In genomic region chr3:11637901-11638668, GRCh38 we compare ENCODE assay signal across 8 cellular contexts. TPM values are rescaled to one million over a fixed set of nuclear protein-coding genes. Genes with fewer than 3 reads are reported as not detected.
DNase-seq lines count a peak whose midpoint lies in the region; ATAC-seq and TF ChIP-seq lines count a peak whose summit lies in the region.

No MANE protein-coding gene starts in this region.

- H3K27ac Mint-ChIP-seq in endothelial cell (ENCODE audit: unreplicated experiment), result peak overlapping the region; percentile 98

- no peak overlapping the region for H2BK12ac ChIP-seq in neuronal stem cell (ENCODE audit: low read length)

- H3K9me2 ChIP-seq in OCI-LY7 (ENCODE audit: insufficient read depth, low read length), result no peaks in the 10 kb centered on the region

- H3K9me3 ChIP-seq in OCI-LY7 (ENCODE audit: low read length) (no peaks in the 10 kb centered on the region), neuronal stem cell (replicated peaks in 1 of 2; ENCODE audit: control insufficient read depth in 2 of 2, insufficient read depth in 1 of 2, low read depth in 1 of 2, low read length in 2 of 2) (no peaks in the 10 kb centered on the region)

- no peak overlapping the region for H2BK120ac ChIP-seq in neuronal stem cell (ENCODE audit: low read depth, low read length)

- no peak overlapping the region for H2BK15ac ChIP-seq in neuronal stem cell (ENCODE audit: low read length)

- peaks cover 47% of the 10 kb centered on the region for H4K20me1 ChIP-seq in OCI-LY7 (ENCODE audit: insufficient read depth, low read length)

- H3K18ac ChIP-seq in neuronal stem cell (ENCODE audit: low read length), result no peak overlapping the region

- no CpG with 5 or more reads among the region's 13 CpGs for WGBS in neuronal stem cell (ENCODE audit: extremely low coverage in 2 of 2, insufficient read length in 2 of 2, insufficient replicate concordance in 1 of 2), 2 donors

- no peak overlapping the region for H3K14ac ChIP-seq in neuronal stem cell (ENCODE audit: low read length)

- H3K36me3 ChIP-seq in BJ (ENCODE audit: control insufficient read depth, insufficient read depth, low read length) (0 out of 2 replicates have a peak, but pooled peaks cover 2% of the 10 kb centered on the region), OCI-LY7 (ENCODE audit: insufficient read depth, low read length) (peaks cover 4% of the 10 kb centered on the region; the same call in 1 of the 2 replicates), neuronal stem cell (replicated peaks in 1 of 2; ENCODE audit: control insufficient read depth in 2 of 2, insufficient read depth in 2 of 2, low read length in 2 of 2) (peaks cover 0 to 29% of the 10 kb centered on the region in 2 donors)

- H3K4me1 Mint-ChIP-seq in endothelial cell (ENCODE audit: unreplicated experiment), result peaks cover 90% of the 10 kb centered on the region

- no peak overlapping the region for H3K9ac ChIP-seq in neuronal stem cell (ENCODE audit: low read depth, low read length, poor library complexity)

- peak overlapping the region; percentile 65 for H3K4me3 Mint-ChIP-seq in endothelial cell (ENCODE audit: unreplicated experiment)

- no peak overlapping the region for H4K91ac ChIP-seq in neuronal stem cell (ENCODE audit: low read depth, low read length, poor library complexity)

- no peak overlapping the region for H4K8ac ChIP-seq in neuronal stem cell (ENCODE audit: low read depth, low read length)

- no peak overlapping the region for H3K27ac ChIP-seq in OCI-LY7 (ENCODE audit: low read depth, low read length, poor library complexity, severe bottlenecking)
- no peak overlapping the region for H3K27ac ChIP-seq in neuronal stem cell (replicated peaks; ENCODE audit: low read length)

- intact Hi-C loops in OCI-LY7 (cut with micrococcal nuclease; ENCODE audit: unreplicated experiment), result no loop called here

- no peak overlapping the region for H2BK5ac ChIP-seq in neuronal stem cell (ENCODE audit: low read length)

- peaks cover 5% of the 10 kb centered on the region for H3K79me1 ChIP-seq in neuronal stem cell (ENCODE audit: low read depth, low read length)

- DNase-seq in BJ (ENCODE audit: low read depth) (peak; percentile 94), OCI-LY7 (ENCODE audit: low spot score) (no peak), endothelial cell (ENCODE audit: low spot score) (no peak), neuronal stem cell (ENCODE audit: low spot score) (no peak), GDM1 (lab: John Stamatoyannopoulos, UW) (no peak), left lobe of liver (ENCODE audit: low spot score) (no peak), GM20000 (ENCODE audit: low spot score) (no peak)

- H3K4me2 ChIP-seq in OCI-LY7 (ENCODE audit: low read length), result peak overlapping the region; percentile 39; the same call in 1 of the 2 replicates
- H3K4me2 ChIP-seq in neuronal stem cell (ENCODE audit: insufficient read depth, low read length, poor library complexity, severe bottlenecking), result peak overlapping the region; percentile 19

- H3K9me3 Mint-ChIP-seq in endothelial cell (ENCODE audit: unreplicated experiment), result no peaks in the 10 kb centered on the region

- TF ChIP-seq CTCF in BJ (IDR thresholded peaks at IDR 0.05; ENCODE audit: insufficient read depth, low read depth, low read length) (no peak), OCI-LY7 (conservative IDR thresholded peaks at IDR 0.05; ENCODE audit: low read length) (no peak), endothelial cell (IDR thresholded peaks at IDR 0.05; ENCODE audit: unreplicated experiment) (no peak), GM20000 (IDR thresholded peaks at IDR 0.05; ENCODE audit: extremely low read depth, missing control alignments) (no peak)

- CTCF ChIA-PET in BJ (lab: Yijun Ruan, JAX), result interaction anchor here (0.8 to 1.8 kb wide), 4 partner anchors 22 to 259 kb away, joined by 3 to 6 read pairs (median 4); no protein-coding TSS in a partner anchor
- CTCF ChIA-PET in OCI-LY7 (lab: Charles Lee; ENCODE audit: unreplicated experiment), result no interaction called here

- ATAC-seq in left lobe of liver (no peak), HG03378 (IDR thresholded peaks at IDR 0.05; ENCODE audit: unreplicated experiment) (no peak)

- POLR2A ChIA-PET in BJ (lab: Charles Lee) (interaction anchor here (0.6 to 0.7 kb wide), 4 partner anchors 8 to 400 kb away, joined by 3 to 7 read pairs (median 4); no protein-coding TSS in a partner anchor), OCI-LY7 (lab: Charles Lee) (interaction anchor here (0.6 to 1.5 kb wide), 9 partner anchors 9 to 549 kb away, joined by 3 to 5 read pairs (median 4); no protein-coding TSS in a partner anchor)

- H2AFZ ChIP-seq in OCI-LY7 (ENCODE audit: low read length) (no peak overlapping the region), neuronal stem cell (ENCODE audit: low read length) (no peak overlapping the region)

- H3K79me2 ChIP-seq in OCI-LY7 (ENCODE audit: insufficient read depth, low read depth, low read length), result peaks cover 90% of the 10 kb centered on the region

- H3K27me3 ChIP-seq in BJ (ENCODE audit: control insufficient read depth, insufficient read depth, low read length) (no peaks in the 10 kb centered on the region), neuronal stem cell (ENCODE audit: control insufficient read depth in 3 of 3, insufficient read depth in 3 of 3, low read depth in 1 of 3, low read length in 3 of 3) (no peaks in the 10 kb centered on the region)

- H3K4me3 ChIP-seq in BJ (ENCODE audit: low read depth, low read length) (peak overlapping the region; percentile 1), OCI-LY7 (ENCODE audit: low read depth, low read length, poor library complexity, severe bottlenecking) (no peak overlapping the region), neuronal stem cell (ENCODE audit: low read length in 2 of 2) (no peak overlapping the region)

- H3K4ac ChIP-seq in neuronal stem cell (ENCODE audit: low read length), result no peak overlapping the region

- peaks cover 18% of the 10 kb centered on the region for H3K36me3 Mint-ChIP-seq in endothelial cell (ENCODE audit: low read depth, unreplicated experiment)

- H3K4me1 ChIP-seq in OCI-LY7 (ENCODE audit: insufficient read depth, low read length, poor library complexity, severe bottlenecking) (peaks cover 21% of the 10 kb centered on the region), neuronal stem cell (ENCODE audit: control insufficient read depth in 2 of 2, insufficient read depth in 1 of 2, low read depth in 1 of 2, low read length in 2 of 2) (peaks cover 18 to 43% of the 10 kb centered on the region in 2 donors)

- no peak overlapping the region for H2AK5ac ChIP-seq in neuronal stem cell (ENCODE audit: low read depth, low read length)

- H3K27me3 Mint-ChIP-seq in endothelial cell (ENCODE audit: unreplicated experiment), result peaks cover 18% of the 10 kb centered on the region

- H3K23ac ChIP-seq in neuronal stem cell (ENCODE audit: low read depth, low read length, poor library complexity), result no peak overlapping the region

- no TSS peak for BruUV-seq in OCI-LY7 (replicated peaks; lab: Mats Ljungman, UMichigan)

RNA-seq across cellular contexts. Expression of gene VGLL4, which starts 5.6 kb away (rescaled TPM):
- polyA plus RNA-seq in BJ (2011; rRNA removed), result 29.2 and 31.3 TPM in 2 replicates
- polyA minus RNA-seq in BJ (2011; rRNA and poly(A)+ RNA removed), result 29.1 and 30.4 TPM in 2 replicates
- total RNA-seq in OCI-LY7 (2014; rRNA removed; shearing (Covaris generic)), result 27.9 and 36.1 TPM in 2 replicates
- total RNA-seq in OCI-LY7 (2022) (55.9 and 74.5 TPM in 2 replicates), endothelial cell (ENCODE audit: unreplicated experiment) (120 TPM), left lobe of liver (13.8 TPM)
- polyA plus RNA-seq in neuronal stem cell (2013, experiment 1 of 2), result 67.7 TPM
- 69.5 TPM for polyA plus RNA-seq in neuronal stem cell (2013, experiment 2 of 2)
